ENCODE assay signal across 25 cellular contexts in genomic region chr7:131826960-131827359, GRCh38.
DNase-seq lines count a peak whose midpoint lies in the region; ATAC-seq, FAIRE-seq and TF ChIP-seq lines count a peak whose summit lies in the region.
"Had no signal": no experiment of that assay in that cellular context is flagged by ENCODE, and none has a peak within 500 bp of the region (broad histone marks: within the 10 kb centered on the region; RNA-seq: fewer than 3 reads in every experiment).

No MANE protein-coding gene starts in this region.

- H3K18ac ChIP-seq in H9 (ENCODE audit: insufficient read length, low read depth, low read length) (peak overlapping the region; percentile 67), mesendoderm (ENCODE audit: low read length) (no peak overlapping the region)

- ATAC-seq in WTC11, result peak; percentile 15; the same call in 1 of the 2 replicates
- ATAC-seq: right lobe of liver had no signal

- WGBS in H9 (ENCODE audit: extremely low coverage, insufficient read length, low lambda C conversion rate), result no CpG with 5 or more reads among the region's 8 CpGs
- WGBS in mesendoderm (ENCODE audit: extremely low coverage, insufficient coverage, low lambda C conversion rate), result no CpG with 5 or more reads among the region's 8 CpGs

- H2AFZ ChIP-seq in H9 (ENCODE audit: low read length) (no peak overlapping the region), Karpas-422 (ENCODE audit: low read length) (no peak overlapping the region)

- no peak for FAIRE-seq in frontal cortex (lab: Jason Lieb, UNC)
- FAIRE-seq: islet of Langerhans had no signal

- H2BK120ac ChIP-seq in H9 (ENCODE audit: low read depth, low read length, poor library complexity, severe bottlenecking), result no peak overlapping the region
- H2BK120ac ChIP-seq in mesendoderm (ENCODE audit: low read depth, low read length), result no peak overlapping the region

- H3K9me3 Mint-ChIP-seq in H9, result no peaks in the 10 kb centered on the region
- no peaks in the 10 kb centered on the region for H3K9me3 Mint-ChIP-seq in WTC11

- H3K27ac Mint-ChIP-seq in H9 (peak overlapping the region in 1 of 3 experiments; percentile 13; a peak in 3 of 7 replicates), WTC11 (no peak overlapping the region)
- H3K27ac Mint-ChIP-seq: naive B cell had no signal

- no peaks in the 10 kb centered on the region for H3K23me2 ChIP-seq in H9 (ENCODE audit: insufficient read length, low read depth, low read length, poor library complexity, severe bottlenecking)

- H4K5ac ChIP-seq in H9 (ENCODE audit: insufficient read length, low read depth, low read length) (no peak overlapping the region), mesendoderm (ENCODE audit: low read length) (no peak overlapping the region)

- no peaks in the 10 kb centered on the region for H3K9me2 ChIP-seq in Karpas-422 (replicated peaks; ENCODE audit: insufficient read depth, low read length)

- H3K36me3 Mint-ChIP-seq in H9 (ENCODE audit: insufficient read depth in 1 of 3, low read depth in 3 of 3) (no peaks in the 10 kb centered on the region), WTC11 (no peaks in the 10 kb centered on the region)
- H3K36me3 Mint-ChIP-seq: naive B cell had no signal

- H3K4ac ChIP-seq in H9 (ENCODE audit: low read depth, low read length) (no peak overlapping the region; the same call in 1 of the 2 replicates), mesendoderm (ENCODE audit: low read depth, low read length) (no peak overlapping the region)

- peaks cover 24 to 26% of the 10 kb centered on the region in 2 experiments for H3K4me1 Mint-ChIP-seq in H9
- H3K4me1 Mint-ChIP-seq in WTC11, result peaks cover 18% of the 10 kb centered on the region
- H3K4me1 Mint-ChIP-seq: naive B cell had no signal

- no peak overlapping the region for H2BK15ac ChIP-seq in H9 (ENCODE audit: low read depth, low read length)
- peak overlapping the region; percentile 57 for H2BK15ac ChIP-seq in mesendoderm (replicated peaks; ENCODE audit: low read depth)

- H3K79me1 ChIP-seq in H9 (ENCODE audit: insufficient read depth, low read depth, low read length, poor library complexity, severe bottlenecking), result no peaks in the 10 kb centered on the region
- no peaks in the 10 kb centered on the region for H3K79me1 ChIP-seq in mesendoderm (ENCODE audit: low read length)

- no peak overlapping the region for H3K27ac ChIP-seq in H9 (ENCODE audit: insufficient read length, low read depth, low read length)
- no peak overlapping the region for H3K27ac ChIP-seq in mesendoderm (ENCODE audit: low read depth, low read length)
- H3K27ac ChIP-seq in left ventricle myocardium inferior (replicated peaks), result no peak overlapping the region
- no peak overlapping the region for H3K27ac ChIP-seq in Karpas-422 (ENCODE audit: low read length)
- H3K27ac ChIP-seq: epithelial cell of prostate, right lobe of liver, testis, VCaP had no signal

- H4K20me1 ChIP-seq in H9 (ENCODE audit: control insufficient read depth, insufficient read depth, insufficient read length) (no peaks in the 10 kb centered on the region), Karpas-422 (ENCODE audit: insufficient read depth, low read depth, low read length) (no peaks in the 10 kb centered on the region)

- H3K56ac ChIP-seq in H9 (ENCODE audit: insufficient read length, low read depth, low read length) (no peak overlapping the region), mesendoderm (ENCODE audit: low read length) (no peak overlapping the region)

- H2BK20ac ChIP-seq in H9 (ENCODE audit: low read depth, low read length, poor library complexity, severe bottlenecking), result no peak overlapping the region

- H3K27me3 ChIP-seq in H9 (ENCODE audit: insufficient read depth, low read length), result no peaks in the 10 kb centered on the region
- no peaks in the 10 kb centered on the region for H3K27me3 ChIP-seq in mesendoderm (ENCODE audit: insufficient read depth, low read length, poor library complexity)
- H3K27me3 ChIP-seq in left ventricle myocardium inferior (ENCODE audit: low read depth), result peaks cover 29% of the 10 kb centered on the region
- H3K27me3 ChIP-seq in Karpas-422 (ENCODE audit: low read length), result no peaks in the 10 kb centered on the region
- H3K27me3 ChIP-seq: right lobe of liver, testis had no signal

- H3K9ac ChIP-seq in H9 (ENCODE audit: extremely low read depth, insufficient read length, low read length), result no peak overlapping the region
- no peak overlapping the region for H3K9ac ChIP-seq in mesendoderm (ENCODE audit: low read length)
- H3K9ac ChIP-seq in Karpas-422 (ENCODE audit: low read length), result no peak overlapping the region

- H3K23ac ChIP-seq in H9 (ENCODE audit: insufficient read length, low read depth, low read length) (no peak overlapping the region), mesendoderm (ENCODE audit: low read length) (no peak overlapping the region)

- H3K4me3 ChIP-seq in mesendoderm (ENCODE audit: low read length) (no peak overlapping the region), left ventricle myocardium inferior (no peak overlapping the region), Karpas-422 (ENCODE audit: low read length) (no peak overlapping the region)
- H3K4me3 ChIP-seq: lung, right lobe of liver, testis had no signal

- TF ChIP-seq CTCF in H9 (conservative IDR thresholded peaks at IDR 0.05), result no peak
- no peak for TF ChIP-seq CTCF in WTC11 (IDR thresholded peaks at IDR 0.05)
- no peak for TF ChIP-seq CTCF in left ventricle myocardium inferior (IDR thresholded peaks at IDR 0.05; ENCODE audit: borderline replicate concordance)

- H3K9me3 ChIP-seq in H9 (ENCODE audit: control insufficient read depth, low read depth, low read length) (no peaks in the 10 kb centered on the region), left ventricle myocardium inferior (replicated peaks) (peaks cover 6% of the 10 kb centered on the region), Karpas-422 (ENCODE audit: low read length) (no peaks in the 10 kb centered on the region)
- H3K9me3 ChIP-seq: right lobe of liver, testis had no signal

- H3K79me2 ChIP-seq in H9 (ENCODE audit: insufficient read depth, low read length) (no peaks in the 10 kb centered on the region), mesendoderm (ENCODE audit: control insufficient read depth, insufficient read depth, low read length) (no peaks in the 10 kb centered on the region), Karpas-422 (ENCODE audit: low read length) (no peaks in the 10 kb centered on the region)

- CTCF ChIA-PET in WTC11 (lab: Charles Lee), result interaction anchor here (0.7 to 2.4 kb wide), 7 partner anchors 9 to 138 kb away, joined by 3 to 10 read pairs (median 6); no protein-coding TSS in a partner anchor

- no peak overlapping the region for H4K91ac ChIP-seq in H9 (ENCODE audit: insufficient read length, low read depth, low read length)

- no peak overlapping the region for H4K8ac ChIP-seq in H9 (replicated peaks; ENCODE audit: insufficient read length, low read depth, low read length)
- no peak overlapping the region for H4K8ac ChIP-seq in mesendoderm (ENCODE audit: low read depth, low read length)

- H3K4me3 Mint-ChIP-seq in H9 (no peak overlapping the region), WTC11 (no peak overlapping the region)
- H3K4me3 Mint-ChIP-seq: naive B cell had no signal

- POLR2A ChIA-PET in WTC11 (lab: Charles Lee), result no interaction called here

- intact Hi-C loops in left ventricle myocardium inferior (cut with micrococcal nuclease), result no loop called here

- 0 out of 2 replicates have a peak overlapping the region, but pooled peaks have one; percentile 53 for H3K14ac ChIP-seq in H9 (ENCODE audit: insufficient read depth, low read length)

- no peaks in the 10 kb centered on the region for H3K36me3 ChIP-seq in mesendoderm (ENCODE audit: control insufficient read depth, insufficient read depth, low read length)
- no peaks in the 10 kb centered on the region for H3K36me3 ChIP-seq in left ventricle myocardium inferior
- H3K36me3 ChIP-seq in Karpas-422 (ENCODE audit: insufficient read depth, low read length), result no peaks in the 10 kb centered on the region
- H3K36me3 ChIP-seq: right lobe of liver had no signal

- H2AK5ac ChIP-seq in H9 (ENCODE audit: insufficient read length, low read length), result no peak overlapping the region
- H2AK5ac ChIP-seq in mesendoderm (ENCODE audit: low read length), result peak overlapping the region; percentile 58

- H2BK5ac ChIP-seq in H9 (ENCODE audit: insufficient read length, low read length), result no peak overlapping the region
- peak overlapping the region; percentile 17 for H2BK5ac ChIP-seq in mesendoderm (ENCODE audit: low read length)

- H3K4me1 ChIP-seq in H9 (ENCODE audit: insufficient read depth, low read length), result no peaks in the 10 kb centered on the region
- H3K4me1 ChIP-seq in mesendoderm (ENCODE audit: control insufficient read depth, low read depth, low read length), result peaks cover 19% of the 10 kb centered on the region
- peaks cover 7% of the 10 kb centered on the region for H3K4me1 ChIP-seq in left ventricle myocardium inferior
- no peaks in the 10 kb centered on the region for H3K4me1 ChIP-seq in Karpas-422 (ENCODE audit: low read length)
- H3K4me1 ChIP-seq: right lobe of liver had no signal

- DNase-seq in Ammon's horn (ENCODE audit: low spot score) (peak; percentile 27), H9 (peak; percentile 48), WTC11 (ENCODE audit: low spot score) (no peak), mesendoderm (peak; percentile 97), left ventricle myocardium inferior (no peak), frontal cortex (ENCODE audit: low spot score in 2 of 2) (no peak), Karpas-422 (no peak), DMS53 (lab: John Stamatoyannopoulos, UW) (no peak)
- DNase-seq: ACHN; activated CD4-positive, alpha-beta T cell treated with anti-CD3 and anti-CD28 coated beads, Interleukin-2, amount 50 U/mL, for 48 hours; activated gamma-delta T cell treated with Interleukin-2 at 50 U/mL for 16 hours; dermis blood vessel endothelial cell; DMS79; foreskin fibroblast; hippocampal formation; naive B cell; NCI-H1436; NCI-H2171; NCI-H69; right lobe of liver; testis had no signal

- H3T11ph ChIP-seq in H9 (ENCODE audit: low read length), result no peak overlapping the region

- H3K27me3 Mint-ChIP-seq in H9 (ENCODE audit: low read depth), result peaks cover 10% of the 10 kb centered on the region
- H3K27me3 Mint-ChIP-seq in WTC11 (ENCODE audit: low read depth), result peaks cover 16% of the 10 kb centered on the region

- peak overlapping the region; percentile 67 for H2BK12ac ChIP-seq in H9 (ENCODE audit: insufficient read length, low read depth, low read length)

- H3K4me2 ChIP-seq in H9 (ENCODE audit: insufficient read depth, insufficient read length, low read length) (no peak overlapping the region), mesendoderm (ENCODE audit: low read length) (no peak overlapping the region), Karpas-422 (ENCODE audit: low read depth, low read length, poor library complexity, severe bottlenecking) (no peak overlapping the region)

TF ChIP-seq in WTC11, 78 proteins besides CTCF, POLR2A, EP300 and RAD21 (continues in another document):
- TF ChIP-seq ETV6 (CRISPR knock-in tag; IDR thresholded peaks at IDR 0.05) (no peak), PRRX2 (CRISPR knock-in tag; IDR thresholded peaks at IDR 0.05) (no peak), OVOL2 (CRISPR knock-in tag; IDR thresholded peaks at IDR 0.05; ENCODE audit: borderline replicate concordance) (no peak)

Comparison
In these comparisons a context has a peak if more than half of its experiments do, and no peak if none do; other contexts are left out.
1. DNase-seq: peak in Ammon's horn (single experiment), H9 (single experiment) and mesendoderm (single experiment); none in WTC11 (single experiment), left ventricle myocardium inferior (single experiment), frontal cortex (0 of 2), Karpas-422 (single experiment) and DMS53 (single experiment).